In genomic region chr5:9047932-9048331, GRCh38 we compare ENCODE assay signal across 20 cellular contexts.
A peak's percentile ranks its signal among the peaks of the same experiment; 100 is the strongest.
DNase-seq lines count a peak whose midpoint lies in the region; ATAC-seq and TF ChIP-seq lines count a peak whose summit lies in the region.
"Had no signal": no experiment of that assay in that cellular context is flagged by ENCODE, and none has a peak within 500 bp of the region (broad histone marks: within the 10 kb centered on the region; RNA-seq: fewer than 3 reads in every experiment).

No MANE protein-coding gene starts in this region.

- peak overlapping the region; percentile 12 for H4K8ac ChIP-seq in mesenchymal stem cell (ENCODE audit: low read length)

- H2BK5ac ChIP-seq in mesenchymal stem cell (ENCODE audit: low read depth, low read length, poor library complexity, severe bottlenecking): no peak overlapping the region

- H3K9ac ChIP-seq in mesenchymal stem cell (ENCODE audit: low read length): no peak overlapping the region
- H3K9ac ChIP-seq: KMS-11 had no signal

- peak overlapping the region; percentile 15 to 23 for H2BK12ac ChIP-seq in mesenchymal stem cell (ENCODE audit: low read length in 2 of 2)

- H3K4ac ChIP-seq in mesenchymal stem cell (ENCODE audit: low read depth in 1 of 2, low read length in 2 of 2): peak overlapping the region; percentile 13 to 38

- intact Hi-C loops in left ventricle myocardium superior (cut with micrococcal nuclease): no loop called here
- intact Hi-C loops in Right ventricle myocardium superior (cut with DNase I): no loop called here

- TF ChIP-seq CTCF in right atrium auricular region (IDR thresholded peaks at IDR 0.05): no peak
- no peak for TF ChIP-seq CTCF in WERI-Rb-1 (IDR thresholded peaks at IDR 0.05; ENCODE audit: low read depth, low read length)

- no peak overlapping the region for H2BK120ac ChIP-seq in mesenchymal stem cell (ENCODE audit: low read depth, low read length)

- H2AFZ ChIP-seq in mesenchymal stem cell (ENCODE audit: low read depth, low read length): no peak overlapping the region

- H3K4me1 ChIP-seq in mesenchymal stem cell (ENCODE audit: control insufficient read depth, insufficient read depth, low read depth, low read length) (peaks cover 12% of the 10 kb centered on the region), right atrium auricular region (peaks cover 0 to 12% of the 10 kb centered on the region in 2 donors)

- H2BK15ac ChIP-seq in mesenchymal stem cell (ENCODE audit: low read depth, poor library complexity, severe bottlenecking): peak overlapping the region; percentile 31

- WGBS in mesenchymal stem cell: 90% methylated on average over 5 of the region's 5 CpGs

- peak overlapping the region in 1 of 2 experiments; percentile 79 for H3K14ac ChIP-seq in mesenchymal stem cell (ENCODE audit: low read length in 2 of 2)

- peak overlapping the region in 1 of 2 experiments; percentile 52 for H3K18ac ChIP-seq in mesenchymal stem cell (ENCODE audit: low read depth in 1 of 2, low read length in 2 of 2)

- ATAC-seq in left ventricle myocardium superior (peak; percentile 50), Right ventricle myocardium superior (ENCODE audit: poor library complexity) (no peak), GM19351 (IDR thresholded peaks at IDR 0.05; ENCODE audit: unreplicated experiment) (no peak)

- H3K27ac ChIP-seq in epithelial cell of prostate: peak overlapping the region; percentile 92
- H3K27ac ChIP-seq in mesenchymal stem cell (ENCODE audit: low read length, poor library complexity, severe bottlenecking): peak overlapping the region; percentile 76
- H3K27ac ChIP-seq in right atrium auricular region: no peak overlapping the region
- no peak overlapping the region for H3K27ac ChIP-seq in WERI-Rb-1
- H3K27ac ChIP-seq: KMS-11 had no signal

- no peaks in the 10 kb centered on the region for H3K9me3 ChIP-seq in mesenchymal stem cell (ENCODE audit: control insufficient read depth, low read length)
- H3K9me3 ChIP-seq in right atrium auricular region: no peaks in the 10 kb centered on the region
- no peaks in the 10 kb centered on the region for H3K9me3 ChIP-seq in WERI-Rb-1 (ENCODE audit: severe bottlenecking)

- no peak overlapping the region for H3K4me2 ChIP-seq in mesenchymal stem cell (ENCODE audit: low read length, poor library complexity, severe bottlenecking)
- H3K4me2 ChIP-seq: KMS-11 had no signal

- H3K4me3 ChIP-seq in mesenchymal stem cell (ENCODE audit: insufficient read depth in 1 of 2, low read depth in 1 of 2, low read length in 2 of 2) (no peak overlapping the region), right atrium auricular region (no peak overlapping the region), WERI-Rb-1 (ENCODE audit: low read depth, low read length) (no peak overlapping the region)

- H3K23ac ChIP-seq in mesenchymal stem cell (ENCODE audit: low read length in 2 of 2): no peak overlapping the region

- H4K91ac ChIP-seq in mesenchymal stem cell (ENCODE audit: low read length): peak overlapping the region; percentile 53

- H3K36me3 ChIP-seq in mesenchymal stem cell (ENCODE audit: control insufficient read depth in 1 of 2, insufficient read depth in 2 of 2, low read depth in 1 of 2, low read length in 2 of 2): peaks cover 8 to 20% of the 10 kb centered on the region in 2 experiments
- no peaks in the 10 kb centered on the region for H3K36me3 ChIP-seq in right atrium auricular region
- no peaks in the 10 kb centered on the region for H3K36me3 ChIP-seq in WERI-Rb-1

- no peak for DNase-seq in left ventricle myocardium superior
- DNase-seq in Right ventricle myocardium superior: no peak
- DNase-seq in epithelial cell of prostate (ENCODE audit: low read depth, low spot score): no peak
- DNase-seq in mesenchymal stem cell: no peak
- no peak for DNase-seq in right atrium auricular region (ENCODE audit: low spot score)
- no peak for DNase-seq in WERI-Rb-1
- DNase-seq in C1 segment of cervical spinal cord (lab: John Stamatoyannopoulos, UW): no peak
- DNase-seq: 8988T; CD4-positive, alpha-beta memory T cell; DMS53; EL; NCI-H1417; NCI-H187; NCI-H2227 treated with DMSO at 0.1 percent for 48 hours; NCI-H510A treated with DMSO at 0.1 percent for 48 hours; NCI-H774; OCI-M1; SIG-M5 had no signal

- H3K27me3 ChIP-seq in mesenchymal stem cell (ENCODE audit: control insufficient read depth in 1 of 2, insufficient read depth in 1 of 2, low read length in 2 of 2): no peaks in the 10 kb centered on the region
- H3K27me3 ChIP-seq in right atrium auricular region: no peaks in the 10 kb centered on the region
- H3K27me3 ChIP-seq in WERI-Rb-1 (ENCODE audit: insufficient read depth, low read depth, severe bottlenecking): no peaks in the 10 kb centered on the region

- peaks cover 3% of the 10 kb centered on the region for H3K79me1 ChIP-seq in mesenchymal stem cell (replicated peaks; ENCODE audit: low read length, poor library complexity, severe bottlenecking)

- peak overlapping the region; percentile 92 for H2AK5ac ChIP-seq in mesenchymal stem cell (ENCODE audit: low read length, severe bottlenecking)

Comparison
In these comparisons a context has a peak if more than half of its experiments do, and no peak if none do; other contexts are left out.
1. H3K27ac ChIP-seq: peak in epithelial cell of prostate (single experiment) and mesenchymal stem cell (single experiment); none in right atrium auricular region (0 of 2) and WERI-Rb-1 (single experiment).